1 cellular context compared by ENCODE assay signal in the genomic region with DNA sequence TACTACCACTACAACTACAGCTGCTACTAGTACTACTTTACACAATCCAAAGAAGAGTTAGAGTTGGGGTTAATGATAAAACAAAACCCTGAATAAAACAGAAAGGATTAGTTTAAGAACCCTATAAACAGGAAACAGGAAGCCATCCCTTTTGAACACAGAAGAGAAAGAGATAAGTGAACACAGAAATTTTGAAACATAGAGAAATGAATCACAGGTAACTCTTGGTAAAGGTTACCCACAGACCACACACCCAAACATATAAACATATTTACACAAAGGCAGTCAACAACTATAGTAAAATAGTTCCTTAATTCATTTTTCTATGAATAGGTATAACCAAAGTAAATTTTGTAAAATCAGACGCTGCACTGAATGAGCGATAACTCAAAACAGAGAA.
TF ChIP-seq lines count a peak whose summit lies in the region.

No MANE protein-coding gene starts in this region.

TF ChIP-seq in GM12878, 131 proteins besides CTCF, POLR2A, EP300 and RAD21:
- TF ChIP-seq RUNX3 (IDR thresholded peaks at IDR 0.05; ENCODE audit: low read length) = 0 out of 2 replicates have a peak, but pooled peaks have one; percentile 9
- no peak for TF ChIP-seq SIX5 (IDR thresholded peaks at IDR 0.05; ENCODE audit: low read depth, low read length, severe bottlenecking)
